In the genomic region with DNA sequence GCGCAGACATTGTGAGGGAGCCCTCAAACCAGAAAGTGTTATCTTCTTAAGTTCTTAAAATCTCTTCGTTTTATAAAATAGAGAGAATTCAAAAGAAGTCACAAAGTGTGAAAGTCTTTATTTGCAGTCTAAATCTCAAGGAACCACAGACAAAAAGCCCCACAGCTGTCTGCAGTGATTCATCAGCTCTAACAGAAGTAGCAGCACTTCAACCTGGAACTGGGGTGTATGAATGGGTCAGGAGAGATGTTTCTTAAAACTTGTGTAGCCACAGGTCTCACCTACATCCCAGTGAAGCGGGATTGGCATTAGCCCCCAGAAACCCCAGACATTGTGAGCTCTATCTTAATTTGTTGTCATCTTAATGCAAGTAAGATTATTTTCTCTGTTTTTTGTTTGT, we compare ENCODE assay signal across 15 cellular contexts.
DNase-seq lines count a peak whose midpoint lies in the region; ATAC-seq and TF ChIP-seq lines count a peak whose summit lies in the region.
"Had no signal": no experiment of that assay in that cellular context is flagged by ENCODE, and none has a peak within 500 bp of the region (broad histone marks: within the 10 kb centered on the region; RNA-seq: fewer than 3 reads in every experiment).

No MANE protein-coding gene starts in this region.

- intact Hi-C loops in activated CD8-positive, alpha-beta T cell treated with anti-CD3 and anti-CD28 coated beads for 36 hours (cut with micrococcal nuclease), result no loop called here

- no peak overlapping the region for H3K4me3 Mint-ChIP-seq in activated CD8-positive, alpha-beta T cell treated with anti-CD3 and anti-CD28 coated beads for 36 hours
- H3K4me3 Mint-ChIP-seq in activated CD8-positive, alpha-beta T cell treated with anti-CD3 and anti-CD28 coated beads, Interleukin-2, amount 10 ng/mL, durations not matched to agents 7 days and 5 days, result no peak overlapping the region
- H3K4me3 Mint-ChIP-seq in effector memory CD8-positive, alpha-beta T cell, result no peak overlapping the region
- H3K4me3 Mint-ChIP-seq in stimulated activated naive CD8-positive, alpha-beta T cell treated with anti-CD3 and anti-CD28 coated beads, Interleukin-15, amount 100 ng/mL, for 72 hours, result no peak overlapping the region
- H3K4me3 Mint-ChIP-seq in T-cell, result no peak overlapping the region
- H3K4me3 Mint-ChIP-seq: H9 had no signal

- H3K4me1 Mint-ChIP-seq in activated CD8-positive, alpha-beta T cell treated with anti-CD3 and anti-CD28 coated beads for 36 hours (ENCODE audit: low read depth), result peaks cover 31% of the 10 kb centered on the region
- H3K4me1 Mint-ChIP-seq in activated CD8-positive, alpha-beta T cell treated with anti-CD3 and anti-CD28 coated beads, Interleukin-2, amount 10 ng/mL, durations not matched to agents 7 days and 5 days (ENCODE audit: low read depth), result peaks cover 25% of the 10 kb centered on the region
- peaks cover 13 to 31% of the 10 kb centered on the region in 2 donors for H3K4me1 Mint-ChIP-seq in effector memory CD8-positive, alpha-beta T cell (ENCODE audit: low read depth in 2 of 2)
- peaks cover 27% of the 10 kb centered on the region for H3K4me1 Mint-ChIP-seq in stimulated activated naive CD8-positive, alpha-beta T cell treated with anti-CD3 and anti-CD28 coated beads, Interleukin-15, amount 100 ng/mL, for 72 hours
- H3K4me1 Mint-ChIP-seq in T-cell, result peaks cover 13 to 36% (median 22%) of the 10 kb centered on the region in 3 donors
- H3K4me1 Mint-ChIP-seq: H9 had no signal

- no peak overlapping the region for H3K27ac Mint-ChIP-seq in activated CD8-positive, alpha-beta T cell treated with anti-CD3 and anti-CD28 coated beads for 36 hours
- H3K27ac Mint-ChIP-seq in activated CD8-positive, alpha-beta T cell treated with anti-CD3 and anti-CD28 coated beads, Interleukin-2, amount 10 ng/mL, durations not matched to agents 7 days and 5 days, result no peak overlapping the region
- peak overlapping the region in 1 of 2 donors; percentile 83 for H3K27ac Mint-ChIP-seq in effector memory CD8-positive, alpha-beta T cell
- no peak overlapping the region for H3K27ac Mint-ChIP-seq in stimulated activated naive CD8-positive, alpha-beta T cell treated with anti-CD3 and anti-CD28 coated beads, Interleukin-15, amount 100 ng/mL, for 72 hours
- H3K27ac Mint-ChIP-seq in T-cell, result no peak overlapping the region
- H3K27ac Mint-ChIP-seq: H9 had no signal

- ATAC-seq in activated CD8-positive, alpha-beta T cell treated with anti-CD3 and anti-CD28 coated beads for 36 hours, result peak; percentile 40
- no peak for ATAC-seq in activated CD8-positive, alpha-beta T cell treated with anti-CD3 and anti-CD28 coated beads, Interleukin-2, amount 10 ng/mL, durations not matched to agents 7 days and 5 days
- peak; percentile 59 for ATAC-seq in effector memory CD8-positive, alpha-beta T cell (replicated peaks)
- peak; percentile 49 for ATAC-seq in stimulated activated naive CD8-positive, alpha-beta T cell treated with anti-CD3 and anti-CD28 coated beads, Interleukin-15, amount 100 ng/mL, for 72 hours
- ATAC-seq in T-cell (replicated peaks in 1 of 4) (no peak), HG02840 (IDR thresholded peaks at IDR 0.05; ENCODE audit: low FRiP score, unreplicated experiment) (no peak)

- peaks cover 17% of the 10 kb centered on the region for H3K9me3 Mint-ChIP-seq in activated CD8-positive, alpha-beta T cell treated with anti-CD3 and anti-CD28 coated beads for 36 hours
- H3K9me3 Mint-ChIP-seq in activated CD8-positive, alpha-beta T cell treated with anti-CD3 and anti-CD28 coated beads, Interleukin-2, amount 10 ng/mL, durations not matched to agents 7 days and 5 days (ENCODE audit: insufficient read depth), result peaks cover 10% of the 10 kb centered on the region
- no peaks in the 10 kb centered on the region for H3K9me3 Mint-ChIP-seq in effector memory CD8-positive, alpha-beta T cell
- H3K9me3 Mint-ChIP-seq in stimulated activated naive CD8-positive, alpha-beta T cell treated with anti-CD3 and anti-CD28 coated beads, Interleukin-15, amount 100 ng/mL, for 72 hours, result peaks cover 23 to 24% of the 10 kb centered on the region in 2 donors
- H3K9me3 Mint-ChIP-seq in T-cell, result peaks cover 4 to 13% (median 4%) of the 10 kb centered on the region in 3 donors

- CTCF ChIA-PET in activated CD8-positive, alpha-beta T cell treated with anti-CD3 and anti-CD28 coated beads for 36 hours (lab: Charles Lee), result no interaction called here
- CTCF ChIA-PET in activated CD8-positive, alpha-beta T cell treated with anti-CD3 and anti-CD28 coated beads, Interleukin-2, amount 10 ng/mL, durations not matched to agents 7 days and 5 days (lab: Charles Lee), result no interaction called here
- CTCF ChIA-PET in T-cell (lab: Charles Lee), result no interaction called here

- POLR2A ChIA-PET in activated CD8-positive, alpha-beta T cell treated with anti-CD3 and anti-CD28 coated beads for 36 hours (lab: Charles Lee), result no interaction called here
- POLR2A ChIA-PET in activated CD8-positive, alpha-beta T cell treated with anti-CD3 and anti-CD28 coated beads, Interleukin-2, amount 10 ng/mL, durations not matched to agents 7 days and 5 days (lab: Charles Lee), result no interaction called here
- POLR2A ChIA-PET in T-cell (lab: Charles Lee), result no interaction called here

- peaks cover 14% of the 10 kb centered on the region for H3K36me3 Mint-ChIP-seq in activated CD8-positive, alpha-beta T cell treated with anti-CD3 and anti-CD28 coated beads for 36 hours (ENCODE audit: low read depth)
- H3K36me3 Mint-ChIP-seq in activated CD8-positive, alpha-beta T cell treated with anti-CD3 and anti-CD28 coated beads, Interleukin-2, amount 10 ng/mL, durations not matched to agents 7 days and 5 days (ENCODE audit: low read depth), result peaks cover 9% of the 10 kb centered on the region
- H3K36me3 Mint-ChIP-seq in effector memory CD8-positive, alpha-beta T cell (ENCODE audit: insufficient read depth), result no peaks in the 10 kb centered on the region
- peaks cover 38% of the 10 kb centered on the region for H3K36me3 Mint-ChIP-seq in T-cell

- no peaks in the 10 kb centered on the region for H3K27me3 Mint-ChIP-seq in activated CD8-positive, alpha-beta T cell treated with anti-CD3 and anti-CD28 coated beads for 36 hours
- no peaks in the 10 kb centered on the region for H3K27me3 Mint-ChIP-seq in activated CD8-positive, alpha-beta T cell treated with anti-CD3 and anti-CD28 coated beads, Interleukin-2, amount 10 ng/mL, durations not matched to agents 7 days and 5 days (ENCODE audit: low read depth)
- H3K27me3 Mint-ChIP-seq in effector memory CD8-positive, alpha-beta T cell, result no peaks in the 10 kb centered on the region
- no peaks in the 10 kb centered on the region for H3K27me3 Mint-ChIP-seq in stimulated activated naive CD8-positive, alpha-beta T cell treated with anti-CD3 and anti-CD28 coated beads, Interleukin-15, amount 100 ng/mL, for 72 hours
- no peaks in the 10 kb centered on the region for H3K27me3 Mint-ChIP-seq in T-cell

- no peak for TF ChIP-seq CTCF in activated CD8-positive, alpha-beta T cell treated with anti-CD3 and anti-CD28 coated beads for 36 hours (IDR thresholded peaks at IDR 0.05)

- peak; percentile 34 for DNase-seq in activated CD8-positive, alpha-beta T cell treated with anti-CD3 and anti-CD28 coated beads for 36 hours
- no peak for DNase-seq in activated CD8-positive, alpha-beta T cell treated with anti-CD3 and anti-CD28 coated beads, Interleukin-2, amount 10 ng/mL, durations not matched to agents 7 days and 5 days
- DNase-seq in M059J (ENCODE audit: low read depth), result peak; percentile 42
- no peak for DNase-seq in effector memory CD8-positive, alpha-beta T cell
- DNase-seq in stimulated activated naive CD8-positive, alpha-beta T cell treated with anti-CD3 and anti-CD28 coated beads, Interleukin-15, amount 100 ng/mL, for 72 hours, result no peak
- no peak for DNase-seq in T-cell
- DNase-seq: DMS 273 treated with DMSO at 0.1 percent for 48 hours, H9, NCI-H1105, NCI-H1694 treated with DMSO at 0.1 percent for 48 hours, NCI-H2107, NCI-H226, NCI-H524 treated with DMSO at 0.1 percent for 48 hours, Right ventricle myocardium superior had no signal

Comparison
In these comparisons a context has a peak if more than half of its experiments do, and no peak if none do; other contexts are left out.
1. ATAC-seq: peak in activated CD8-positive, alpha-beta T cell treated with anti-CD3 and anti-CD28 coated beads for 36 hours (single experiment), effector memory CD8-positive, alpha-beta T cell (single experiment) and stimulated activated naive CD8-positive, alpha-beta T cell treated with anti-CD3 and anti-CD28 coated beads, Interleukin-15, amount 100 ng/mL, for 72 hours (single experiment); none in activated CD8-positive, alpha-beta T cell treated with anti-CD3 and anti-CD28 coated beads, Interleukin-2, amount 10 ng/mL, durations not matched to agents 7 days and 5 days (single experiment), T-cell (0 of 4) and HG02840 (single experiment).
2. DNase-seq: peak in activated CD8-positive, alpha-beta T cell treated with anti-CD3 and anti-CD28 coated beads for 36 hours (single experiment) and M059J (single experiment); none in activated CD8-positive, alpha-beta T cell treated with anti-CD3 and anti-CD28 coated beads, Interleukin-2, amount 10 ng/mL, durations not matched to agents 7 days and 5 days (single experiment), effector memory CD8-positive, alpha-beta T cell (0 of 3), stimulated activated naive CD8-positive, alpha-beta T cell treated with anti-CD3 and anti-CD28 coated beads, Interleukin-15, amount 100 ng/mL, for 72 hours (0 of 2) and T-cell (0 of 34).